Comparison of ENCODE assay signal across 2 cellular contexts in genomic region chr4:128630881-128631280, GRCh38.
TF ChIP-seq lines count a peak whose summit lies in the region.

No MANE protein-coding gene starts in this region.

TF ChIP-seq in IMR-90, 13 proteins besides CTCF, POLR2A, EP300 and RAD21:
- TF ChIP-seq SMC3 (IDR thresholded peaks at IDR 0.05; ENCODE audit: low read depth, low read length) = no peak
- TF ChIP-seq FOS (IDR thresholded peaks at IDR 0.05; ENCODE audit: low read depth, low read length) = no peak
- TF ChIP-seq RFX5 (IDR thresholded peaks at IDR 0.05; ENCODE audit: low read depth, low read length) = no peak
- TF ChIP-seq BHLHE40 (IDR thresholded peaks at IDR 0.05; ENCODE audit: low read depth, low read length) = no peak
- no peak for TF ChIP-seq MAZ (IDR thresholded peaks at IDR 0.05; ENCODE audit: borderline replicate concordance, low read depth, low read length)
- no peak for TF ChIP-seq CEBPB (IDR thresholded peaks at IDR 0.05; ENCODE audit: low read depth, low read length)
- no peak for TF ChIP-seq MAFK (IDR thresholded peaks at IDR 0.05; ENCODE audit: low read depth, low read length)
- TF ChIP-seq ELK1 (IDR thresholded peaks at IDR 0.05; ENCODE audit: borderline replicate concordance, low read depth, low read length) = no peak
- no peak for TF ChIP-seq NFE2L2 (IDR thresholded peaks at IDR 0.05; ENCODE audit: low read depth, low read length)

TF ChIP-seq in H1, 55 proteins besides CTCF, POLR2A, EP300 and RAD21:
- no peak for TF ChIP-seq SIRT6 (IDR thresholded peaks at IDR 0.05; ENCODE audit: low read length)
- no peak for TF ChIP-seq TCF12 (IDR thresholded peaks at IDR 0.05; ENCODE audit: low read depth, low read length)
- no peak for TF ChIP-seq CTBP2 (IDR thresholded peaks at IDR 0.05; ENCODE audit: borderline replicate concordance, insufficient read depth, insufficient read length, low read length)
- no peak for TF ChIP-seq RXRA (IDR thresholded peaks at IDR 0.05; ENCODE audit: insufficient read depth, low read depth, low read length)
- no peak for TF ChIP-seq CHD1 (IDR thresholded peaks at IDR 0.05; ENCODE audit: low read depth, low read length)
- TF ChIP-seq KDM1A (IDR thresholded peaks at IDR 0.05; ENCODE audit: borderline replicate concordance, low read length) = no peak
- TF ChIP-seq TAF1 (IDR thresholded peaks at IDR 0.05; ENCODE audit: low read depth, low read length) = no peak
- no peak for TF ChIP-seq RBBP5 (IDR thresholded peaks at IDR 0.05; ENCODE audit: borderline replicate concordance, low read depth, low read length)
- TF ChIP-seq SIN3A (conservative IDR thresholded peaks at IDR 0.05 in 1 of 2, IDR thresholded peaks at IDR 0.05 in 1 of 2; ENCODE audit: low read depth in 1 of 2, low read length in 2 of 2) = no peak
- no peak for TF ChIP-seq RFX5 (IDR thresholded peaks at IDR 0.05; ENCODE audit: borderline replicate concordance, low read depth, low read length)
- TF ChIP-seq FOSL1 (IDR thresholded peaks at IDR 0.05; ENCODE audit: insufficient read depth, low read depth, low read length) = no peak
- TF ChIP-seq POLR2AphosphoS5 (IDR thresholded peaks at IDR 0.05; ENCODE audit: low read depth, low read length) = no peak
- TF ChIP-seq SP1 (IDR thresholded peaks at IDR 0.05; ENCODE audit: low read depth, low read length) = no peak
- TF ChIP-seq CHD7 (IDR thresholded peaks at IDR 0.05; ENCODE audit: insufficient replicate concordance, low read length) = no peak
- TF ChIP-seq MAX (IDR thresholded peaks at IDR 0.05) = no peak
- no peak for TF ChIP-seq HDAC6 (IDR thresholded peaks at IDR 0.05; ENCODE audit: low read depth, low read length)
- no peak for TF ChIP-seq EZH2 (IDR thresholded peaks at IDR 0.05; ENCODE audit: low read depth, low read length, severe bottlenecking)
- no peak for TF ChIP-seq CBX5 (IDR thresholded peaks at IDR 0.05; ENCODE audit: low read depth, low read length)
- no peak for TF ChIP-seq MAFK (IDR thresholded peaks at IDR 0.05; ENCODE audit: low read depth, low read length)
